8 cellular contexts compared by ENCODE assay signal in genomic region chr11:119121008-119121810, GRCh38. TPM values are rescaled to one million over a fixed set of nuclear protein-coding genes. Genes with fewer than 3 reads are reported as not detected.
DNase-seq lines count a peak whose midpoint lies in the region; ATAC-seq and TF ChIP-seq lines count a peak whose summit lies in the region.

HINFP (plus strand) TSS chr11:119121580; CDS start chr11:119126945, 5,365 bp downstream.

- H3K9me3 ChIP-seq in ovary (no peaks in the 10 kb centered on the region), thyroid gland (no peaks in the 10 kb centered on the region)

- H3K9me3 Mint-ChIP-seq in activated naive CD8-positive, alpha-beta T cell treated with anti-CD3 and anti-CD28 coated beads, Interleukin-2, amount 50 U/mL, for 24 hours: no peaks in the 10 kb centered on the region

- peaks cover 22% of the 10 kb centered on the region for H3K36me3 Mint-ChIP-seq in activated naive CD8-positive, alpha-beta T cell treated with anti-CD3 and anti-CD28 coated beads, Interleukin-2, amount 50 U/mL, for 24 hours (ENCODE audit: low read depth)

- 0 to 1% (median 1%) methylated on average over 39 to 54 of the region's 54 CpGs for WGBS in ovary, 3 donors
- 0% methylated on average over 31 to 52 of the region's 54 CpGs for WGBS in thyroid gland, 2 donors

- H3K4me3 ChIP-seq in ovary (peak within 1 kb of the TSS; percentile 96), thyroid gland (replicated peaks in 1 of 3) (peak within 1 kb of the TSS; percentile 63 to 84 (median 82))

- TF ChIP-seq POLR2A in ovary (IDR thresholded peaks at IDR 0.05) (peak; percentile 69), thyroid gland (IDR thresholded peaks at IDR 0.05) (peak in 1 of 2 donors; percentile 81)

- intact Hi-C loops in Right ventricle myocardium inferior (cut with DNase I): loop anchor here (2.0 kb wide), 1 partner anchor 14 kb away; the partner anchor contains the start of gene C2CD2L
- intact Hi-C loops in ovary (cut with DNase I): no loop called here
- intact Hi-C loops in thyroid gland (cut with DNase I): no loop called here

- no peak for TF ChIP-seq EP300 in ovary (IDR thresholded peaks at IDR 0.05)

- DNase-seq in NCI-H1417 treated with DMSO at 0.1 percent for 48 hours (lab: John Stamatoyannopoulos, UW) (peak; percentile 94), SW480 (ENCODE audit: low spot score) (peak; percentile 99), Right ventricle myocardium inferior (ENCODE audit: missing footprints) (peak; percentile 100), ovary (peak; percentile 99 to 100 (median 100)), thyroid gland (peak; percentile 100)
- peak; percentile 100 for DNase-seq in activated naive CD8-positive, alpha-beta T cell treated with anti-CD3 and anti-CD28 coated beads, Interleukin-2, amount 50 U/mL, for 24 hours

- peak; percentile 95 for ATAC-seq in HG02763 (IDR thresholded peaks at IDR 0.05; ENCODE audit: unreplicated experiment)
- ATAC-seq in activated naive CD8-positive, alpha-beta T cell treated with anti-CD3 and anti-CD28 coated beads, Interleukin-2, amount 50 U/mL, for 24 hours: peak; percentile 97
- ATAC-seq in Right ventricle myocardium inferior: peak; percentile 100

- H3K27me3 ChIP-seq in ovary (no peaks in the 10 kb centered on the region), thyroid gland (no peaks in the 10 kb centered on the region)

- peak within 1 kb of the TSS; percentile 93 for H3K4me3 Mint-ChIP-seq in activated naive CD8-positive, alpha-beta T cell treated with anti-CD3 and anti-CD28 coated beads, Interleukin-2, amount 50 U/mL, for 24 hours

- H3K27me3 Mint-ChIP-seq in activated naive CD8-positive, alpha-beta T cell treated with anti-CD3 and anti-CD28 coated beads, Interleukin-2, amount 50 U/mL, for 24 hours: no peaks in the 10 kb centered on the region

- H3K27ac Mint-ChIP-seq in activated naive CD8-positive, alpha-beta T cell treated with anti-CD3 and anti-CD28 coated beads, Interleukin-2, amount 50 U/mL, for 24 hours: peak within 1 kb of the TSS; percentile 82

- peaks cover 26% of the 10 kb centered on the region for H3K4me1 Mint-ChIP-seq in activated naive CD8-positive, alpha-beta T cell treated with anti-CD3 and anti-CD28 coated beads, Interleukin-2, amount 50 U/mL, for 24 hours

- H3K4me1 ChIP-seq in ovary (ENCODE audit: insufficient read depth) (peaks cover 10% of the 10 kb centered on the region), thyroid gland (peaks cover 14 to 17% of the 10 kb centered on the region in 2 donors)

- H3K27ac ChIP-seq in ovary: peak within 1 kb of the TSS; percentile 28 to 79
- H3K27ac ChIP-seq in thyroid gland: peak within 1 kb of the TSS; percentile 26 to 77 (median 73)

- H3K36me3 ChIP-seq in ovary (no peaks in the 10 kb centered on the region), thyroid gland (peaks cover 8% of the 10 kb centered on the region in 2 donors)

- TF ChIP-seq CTCF in GM12873 (IDR thresholded peaks at IDR 0.05; ENCODE audit: insufficient read depth, low read depth, low read length, missing control alignments) (peak; percentile 5), ovary (IDR thresholded peaks at IDR 0.05) (no peak), thyroid gland (IDR thresholded peaks at IDR 0.05) (no peak)

RNA-seq across cellular contexts. Expression of gene HINFP, which starts in this region (rescaled TPM):
- 13.0 TPM for total RNA-seq in Right ventricle myocardium inferior
- 10 to 100 TPM; 15.2 to 27.9 (median 22.8) TPM for total RNA-seq in ovary
- polyA plus RNA-seq in ovary: 10 to 100 TPM; 17.5 to 20.4 TPM
- total RNA-seq in thyroid gland: 10 to 100 TPM; 24.0 to 37.7 (median 33.2) TPM

Comparison
In these comparisons a context has a peak if more than half of its experiments do, and no peak if none do; other contexts are left out.
1. Peak in every context shown above with its lines: DNase-seq, ATAC-seq, H3K4me3 ChIP-seq and H3K27ac ChIP-seq.